ENCODE assay signal across 8 cellular contexts in the genomic region with DNA sequence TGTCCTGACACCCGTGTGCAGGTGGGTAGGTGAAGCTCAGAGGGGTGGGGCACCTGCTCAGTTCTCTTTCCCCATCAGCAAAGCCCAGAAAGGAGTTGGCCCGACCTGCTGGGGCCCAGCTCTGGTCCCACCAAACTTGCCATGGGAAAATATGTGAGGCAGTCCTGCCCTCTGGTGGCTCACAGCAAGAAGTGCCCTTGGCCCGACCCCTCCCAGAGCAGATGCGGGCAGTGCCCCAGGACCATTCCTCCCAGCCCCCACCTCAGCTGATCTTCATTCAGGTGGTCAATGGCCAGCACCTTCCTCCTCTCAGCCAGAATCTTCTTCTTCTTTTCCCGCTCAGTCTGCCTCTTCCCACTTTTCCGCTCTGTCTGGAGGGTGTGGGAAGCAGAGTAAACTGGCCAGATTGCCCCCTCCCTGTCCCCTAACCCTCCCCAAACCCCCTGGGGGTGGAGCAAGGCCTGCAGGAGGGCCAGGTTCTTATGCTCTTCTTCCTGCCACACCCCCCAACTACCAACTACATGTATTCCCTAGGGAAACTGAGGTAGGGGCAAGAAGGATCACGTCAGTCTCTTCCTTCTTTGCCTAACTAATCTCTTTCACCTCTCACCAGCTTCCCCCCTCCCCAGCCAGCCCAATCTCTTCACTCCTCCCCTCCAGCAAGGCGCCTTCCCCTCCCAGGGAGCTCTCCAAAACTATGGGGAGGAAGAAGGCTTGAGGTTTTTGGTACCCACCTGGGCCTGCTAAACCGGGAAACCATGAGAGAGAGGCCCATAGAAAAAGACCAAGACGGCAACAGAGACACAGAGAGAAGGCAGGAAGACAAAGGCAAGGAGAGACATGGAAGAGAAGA. TPM values are rescaled to one million over a fixed set of nuclear protein-coding genes. Genes with fewer than 3 reads are reported as not detected.
DNase-seq lines count a peak whose midpoint lies in the region; ATAC-seq and TF ChIP-seq lines count a peak whose summit lies in the region.

No MANE protein-coding gene starts in this region.

- intact Hi-C loops in head of caudate nucleus (cut with DNase I): loop anchor here (2.0 kb wide), 1 partner anchor 107 kb away; no protein-coding TSS in a partner anchor

- H3K79me2 ChIP-seq in MM.1S (ENCODE audit: low read length): no peaks in the 10 kb centered on the region

- peak; percentile 59 for ATAC-seq in activated CD8-positive, alpha-beta T cell treated with anti-CD3 and anti-CD28 coated beads, Interleukin-2, amount 10 ng/mL, durations not matched to agents 7 days and 5 days
- no peak for ATAC-seq in GM21737 (IDR thresholded peaks at IDR 0.05; ENCODE audit: unreplicated experiment)

- H3K9ac ChIP-seq in MM.1S (ENCODE audit: low read length): no peak overlapping the region

- TF ChIP-seq CTCF in MM.1S (IDR thresholded peaks at IDR 0.05; ENCODE audit: low read length) (peak; percentile 87), retinal pigment epithelial cell (conservative IDR thresholded peaks at IDR 0.05; ENCODE audit: low read depth, low read length) (peak; percentile 86)

- no peaks in the 10 kb centered on the region for H3K9me3 ChIP-seq in MM.1S (replicated peaks; ENCODE audit: insufficient read depth, low read length)

- no peak overlapping the region for H3K4me3 Mint-ChIP-seq in activated T-cell treated with anti-CD3 and anti-CD28 coated beads, Interleukin-2, amount 50 U/mL, for 24 hours
- H3K4me3 Mint-ChIP-seq in activated CD8-positive, alpha-beta T cell treated with anti-CD3 and anti-CD28 coated beads, Interleukin-2, amount 10 ng/mL, durations not matched to agents 7 days and 5 days: no peak overlapping the region

- POLR2A ChIA-PET in activated CD8-positive, alpha-beta T cell treated with anti-CD3 and anti-CD28 coated beads, Interleukin-2, amount 10 ng/mL, durations not matched to agents 7 days and 5 days (lab: Charles Lee): no interaction called here

- H3K9me3 Mint-ChIP-seq in activated T-cell treated with anti-CD3 and anti-CD28 coated beads, Interleukin-2, amount 50 U/mL, for 24 hours: no peaks in the 10 kb centered on the region
- no peaks in the 10 kb centered on the region for H3K9me3 Mint-ChIP-seq in activated CD8-positive, alpha-beta T cell treated with anti-CD3 and anti-CD28 coated beads, Interleukin-2, amount 10 ng/mL, durations not matched to agents 7 days and 5 days (ENCODE audit: insufficient read depth)

- peaks cover 97% of the 10 kb centered on the region for H3K27me3 ChIP-seq in MM.1S (replicated peaks; ENCODE audit: insufficient read depth, low read length)

- H3K27ac ChIP-seq in MM.1S (ENCODE audit: low read length): no peak overlapping the region

- no peaks in the 10 kb centered on the region for H3K4me1 Mint-ChIP-seq in activated T-cell treated with anti-CD3 and anti-CD28 coated beads, Interleukin-2, amount 50 U/mL, for 24 hours (ENCODE audit: low read depth)
- no peaks in the 10 kb centered on the region for H3K4me1 Mint-ChIP-seq in activated CD8-positive, alpha-beta T cell treated with anti-CD3 and anti-CD28 coated beads, Interleukin-2, amount 10 ng/mL, durations not matched to agents 7 days and 5 days (ENCODE audit: low read depth)

- H3K27me3 Mint-ChIP-seq in activated T-cell treated with anti-CD3 and anti-CD28 coated beads, Interleukin-2, amount 50 U/mL, for 24 hours: peaks cover 21% of the 10 kb centered on the region
- H3K27me3 Mint-ChIP-seq in activated CD8-positive, alpha-beta T cell treated with anti-CD3 and anti-CD28 coated beads, Interleukin-2, amount 10 ng/mL, durations not matched to agents 7 days and 5 days (ENCODE audit: low read depth): peaks cover 4% of the 10 kb centered on the region

- DNase-seq in activated T-cell treated with anti-CD3 and anti-CD28 coated beads, Interleukin-2, amount 50 U/mL, for 24 hours: peak; percentile 35
- DNase-seq in activated T-cell treated with anti-CD3 and anti-CD28 coated beads, Interleukin-2, amount 50 U/mL, for 1 hour: no peak
- DNase-seq in MM.1S (peak; percentile 50), head of caudate nucleus (peak; percentile 16 to 83 (median 52)), retinal pigment epithelial cell (ENCODE audit: low read depth) (no peak)
- peak; percentile 45 for DNase-seq in activated CD8-positive, alpha-beta T cell treated with anti-CD3 and anti-CD28 coated beads, Interleukin-2, amount 10 ng/mL, durations not matched to agents 7 days and 5 days
- DNase-seq in stimulated activated naive CD4-positive, alpha-beta T cell (lab: John Stamatoyannopoulos, UW): no peak

- H3K9me2 ChIP-seq in MM.1S (replicated peaks; ENCODE audit: insufficient read depth, low read length): no peaks in the 10 kb centered on the region

- no peaks in the 10 kb centered on the region for H4K20me1 ChIP-seq in MM.1S (ENCODE audit: insufficient read depth, low read length)

- no peaks in the 10 kb centered on the region for H3K36me3 Mint-ChIP-seq in activated T-cell treated with anti-CD3 and anti-CD28 coated beads, Interleukin-2, amount 50 U/mL, for 24 hours (ENCODE audit: low read depth)
- H3K36me3 Mint-ChIP-seq in activated CD8-positive, alpha-beta T cell treated with anti-CD3 and anti-CD28 coated beads, Interleukin-2, amount 10 ng/mL, durations not matched to agents 7 days and 5 days (ENCODE audit: low read depth): no peaks in the 10 kb centered on the region

- H3K27ac Mint-ChIP-seq in activated T-cell treated with anti-CD3 and anti-CD28 coated beads, Interleukin-2, amount 50 U/mL, for 24 hours: no peak overlapping the region
- H3K27ac Mint-ChIP-seq in activated CD8-positive, alpha-beta T cell treated with anti-CD3 and anti-CD28 coated beads, Interleukin-2, amount 10 ng/mL, durations not matched to agents 7 days and 5 days: no peak overlapping the region

- CTCF ChIA-PET in activated CD8-positive, alpha-beta T cell treated with anti-CD3 and anti-CD28 coated beads, Interleukin-2, amount 10 ng/mL, durations not matched to agents 7 days and 5 days (lab: Charles Lee): interaction anchor here (0.7 to 2.0 kb wide), 10 partner anchors 13 to 1358 kb away, joined by 3 to 9 read pairs (median 4); no protein-coding TSS in a partner anchor

- no peaks in the 10 kb centered on the region for H3F3A ChIP-seq in MM.1S (ENCODE audit: insufficient read depth, low read length)

- no peak overlapping the region for H2AFZ ChIP-seq in MM.1S (ENCODE audit: low read length)

- H3K36me3 ChIP-seq in MM.1S (replicated peaks; ENCODE audit: insufficient read depth, low read length): no peaks in the 10 kb centered on the region

- H3K4me2 ChIP-seq in MM.1S (ENCODE audit: low read depth, low read length): no peak overlapping the region

- H3K4me1 ChIP-seq in MM.1S (ENCODE audit: low read length): no peaks in the 10 kb centered on the region

- H3K4me3 ChIP-seq in MM.1S (ENCODE audit: low read length) (no peak overlapping the region), retinal pigment epithelial cell (ENCODE audit: low read length) (no peak overlapping the region)

RNA-seq across cellular contexts. Expression of a gene that starts 15.6 kb away (rescaled TPM):
- not detected for total RNA-seq in activated CD8-positive, alpha-beta T cell treated with anti-CD3 and anti-CD28 coated beads, Interleukin-2, amount 10 ng/mL, durations not matched to agents 7 days and 5 days

RNA-seq across cellular contexts. Expression of a gene that starts 37.2 kb away (rescaled TPM):
- not detected for total RNA-seq in activated CD8-positive, alpha-beta T cell treated with anti-CD3 and anti-CD28 coated beads, Interleukin-2, amount 10 ng/mL, durations not matched to agents 7 days and 5 days

RNA-seq across cellular contexts. Expression of a gene that starts 59.7 kb away (rescaled TPM):
- not detected for total RNA-seq in activated CD8-positive, alpha-beta T cell treated with anti-CD3 and anti-CD28 coated beads, Interleukin-2, amount 10 ng/mL, durations not matched to agents 7 days and 5 days

Comparison
In these comparisons a context has a peak if more than half of its experiments do, and no peak if none do; other contexts are left out.
1. DNase-seq: peak in activated T-cell treated with anti-CD3 and anti-CD28 coated beads, Interleukin-2, amount 50 U/mL, for 24 hours (single experiment), MM.1S (single experiment), activated CD8-positive, alpha-beta T cell treated with anti-CD3 and anti-CD28 coated beads, Interleukin-2, amount 10 ng/mL, durations not matched to agents 7 days and 5 days (single experiment) and head of caudate nucleus (42 of 42); none in activated T-cell treated with anti-CD3 and anti-CD28 coated beads, Interleukin-2, amount 50 U/mL, for 1 hour (single experiment), retinal pigment epithelial cell (single experiment) and stimulated activated naive CD4-positive, alpha-beta T cell (0 of 6).